ENCODE assay signal across 16 cellular contexts in genomic region chr3:60399861-60400845, GRCh38.
DNase-seq lines count a peak whose midpoint lies in the region; ATAC-seq and TF ChIP-seq lines count a peak whose summit lies in the region.
"Had no signal": no experiment of that assay in that cellular context is flagged by ENCODE, and none has a peak within 500 bp of the region (broad histone marks: within the 10 kb centered on the region; RNA-seq: fewer than 3 reads in every experiment).

No MANE protein-coding gene starts in this region.

- intact Hi-C loops in MCF 10A (cut with micrococcal nuclease), result no loop called here
- intact Hi-C loops in breast epithelium (cut with DNase I; ENCODE audit: low total_unique reads), result no loop called here

- POLR2A ChIA-PET in MCF 10A (lab: Yijun Ruan, JAX), result no interaction called here

- peaks cover 12% of the 10 kb centered on the region for H3K4me1 Mint-ChIP-seq in MCF 10A (ENCODE audit: insufficient read depth, unreplicated experiment)

- H3K9me3 ChIP-seq in breast epithelium, result no peaks in the 10 kb centered on the region
- H3K9me3 ChIP-seq: uterus had no signal

- no peaks in the 10 kb centered on the region for H3K36me3 Mint-ChIP-seq in MCF 10A (ENCODE audit: insufficient read depth, unreplicated experiment)
- H3K36me3 Mint-ChIP-seq: T-cell had no signal

- no peaks in the 10 kb centered on the region for H3K27me3 Mint-ChIP-seq in MCF 10A (ENCODE audit: insufficient read depth, unreplicated experiment)
- H3K27me3 Mint-ChIP-seq: activated CD4-positive, alpha-beta T cell treated with anti-CD3 and anti-CD28 coated beads, Interleukin-2, amount 10 ng/mL, durations not matched to agents 24 days and 14 days; T-cell had no signal

- no peaks in the 10 kb centered on the region for H3K4me1 ChIP-seq in breast epithelium
- H3K4me1 ChIP-seq: uterus had no signal

- no TSS peak for BruUV-seq in MCF 10A (replicated peaks; lab: Mats Ljungman, UMichigan)

- TF ChIP-seq CTCF in MCF 10A (IDR thresholded peaks at IDR 0.05; ENCODE audit: unreplicated experiment) (no peak), breast epithelium (IDR thresholded peaks at IDR 0.05) (no peak)

- no peak for ATAC-seq in GM21423 (IDR thresholded peaks at IDR 0.05; ENCODE audit: unreplicated experiment)
- no peak for ATAC-seq in HG02885 (IDR thresholded peaks at IDR 0.05; ENCODE audit: poor library complexity, unreplicated experiment)
- ATAC-seq in GM21737 (IDR thresholded peaks at IDR 0.05; ENCODE audit: unreplicated experiment), result no peak
- ATAC-seq: T-cell had no signal

- peak; percentile 82 for DNase-seq in MCF 10A (ENCODE audit: unreplicated experiment)
- no peak for DNase-seq in breast epithelium (ENCODE audit: low spot score in 2 of 2)
- DNase-seq in NOMO-1 treated with dmso at 0.1 percent for 144 hours (lab: John Stamatoyannopoulos, UW; ENCODE audit: unreplicated experiment), result peak; percentile 84
- DNase-seq in foreskin melanocyte, result peak; percentile 3
- DNase-seq in superior temporal gyrus (ENCODE audit: extremely low spot score), result peak; percentile 29
- DNase-seq: activated CD4-positive, alpha-beta T cell treated with anti-CD3 and anti-CD28 coated beads, Interleukin-2, amount 10 ng/mL, durations not matched to agents 24 days and 14 days; DMS79 treated with DMSO at 0.1 percent for 48 hours; erythroblast; T-cell; uterus had no signal

- H3K27me3 ChIP-seq in breast epithelium, result no peaks in the 10 kb centered on the region
- H3K27me3 ChIP-seq: cardiac muscle cell, uterus had no signal

- H3K27ac Mint-ChIP-seq in MCF 10A (ENCODE audit: low read depth, unreplicated experiment), result no peak overlapping the region
- H3K27ac Mint-ChIP-seq: activated CD4-positive, alpha-beta T cell treated with anti-CD3 and anti-CD28 coated beads, Interleukin-2, amount 10 ng/mL, durations not matched to agents 24 days and 14 days; activated T-helper 1 cell treated with anti-CD3 and anti-CD28 coated beads, Interleukin-12 subunit alpha, Interleukin-12 subunit beta, Interleukin-2, Interleukin-4 antibody, amounts not matched to agents 30 ng/mL and 10 ng/mL and 1 ng/mL, durations not matched to agents 14 hours and 24 hours and 36 hours; T-cell had no signal

- no peaks in the 10 kb centered on the region for H3K36me3 ChIP-seq in breast epithelium
- H3K36me3 ChIP-seq: cardiac muscle cell, uterus had no signal

- no peak overlapping the region for H3K27ac ChIP-seq in breast epithelium
- H3K27ac ChIP-seq: cardiac muscle cell, skin epidermis, uterus had no signal

- no peak for TF ChIP-seq POLR2A in breast epithelium (IDR thresholded peaks at IDR 0.05)

- CTCF ChIA-PET in MCF 10A (lab: Yijun Ruan, JAX), result interaction anchor here (0.6 kb wide), 1 partner anchor 1505 kb away, joined by 3 read pairs; no protein-coding TSS in a partner anchor

- H3K9me3 Mint-ChIP-seq in MCF 10A (ENCODE audit: unreplicated experiment), result no peaks in the 10 kb centered on the region

- H3K4me3 ChIP-seq in breast epithelium, result no peak overlapping the region
- H3K4me3 ChIP-seq: cardiac muscle cell, skin epidermis, uterus had no signal

- H3K4me3 Mint-ChIP-seq in MCF 10A (ENCODE audit: unreplicated experiment), result no peak overlapping the region
- H3K4me3 Mint-ChIP-seq: activated CD4-positive, alpha-beta T cell treated with anti-CD3 and anti-CD28 coated beads, Interleukin-2, amount 10 ng/mL, durations not matched to agents 24 days and 14 days; activated T-helper 1 cell treated with anti-CD3 and anti-CD28 coated beads, Interleukin-12 subunit alpha, Interleukin-12 subunit beta, Interleukin-2, Interleukin-4 antibody, amounts not matched to agents 30 ng/mL and 10 ng/mL and 1 ng/mL, durations not matched to agents 14 hours and 24 hours and 36 hours; T-cell had no signal

Comparison
In these comparisons a context has a peak if more than half of its experiments do, and no peak if none do; other contexts are left out.
1. DNase-seq: peak in MCF 10A (single experiment), NOMO-1 treated with dmso at 0.1 percent for 144 hours (single experiment), foreskin melanocyte (single experiment) and superior temporal gyrus (single experiment); none in breast epithelium (0 of 2).